In genomic region chr18:35121038-35121437, GRCh38 we compare ENCODE assay signal across 18 cellular contexts.
DNase-seq lines count a peak whose midpoint lies in the region; ATAC-seq, FAIRE-seq and TF ChIP-seq lines count a peak whose summit lies in the region.
"Had no signal": no experiment of that assay in that cellular context is flagged by ENCODE, and none has a peak within 500 bp of the region (broad histone marks: within the 10 kb centered on the region; RNA-seq: fewer than 3 reads in every experiment).

No MANE protein-coding gene starts in this region.

- no peak for FAIRE-seq in GM12891 (lab: Jason Lieb, UNC)

- H3K4me1 ChIP-seq in SJCRH30 = no peaks in the 10 kb centered on the region
- H3K4me1 ChIP-seq: BE2C, Caco-2 had no signal

- no peak for TF ChIP-seq CTCF in CD4-positive, alpha-beta T cell (IDR thresholded peaks at IDR 0.05)
- TF ChIP-seq CTCF in dorsolateral prefrontal cortex (IDR thresholded peaks at IDR 0.05 in 54 of 56, conservative IDR thresholded peaks at IDR 0.05 in 2 of 56; ENCODE audit: low read depth in 1 of 56, partially characterized antibody in 56 of 56) (no peak), progenitor cell of endocrine pancreas (IDR thresholded peaks at IDR 0.05; ENCODE audit: unreplicated experiment) (no peak)

- H3K27ac Mint-ChIP-seq in CD4-positive, alpha-beta T cell = peak overlapping the region; percentile 39
- H3K27ac Mint-ChIP-seq in progenitor cell of endocrine pancreas = peak overlapping the region; percentile 11

- H3K27ac ChIP-seq in CD4-positive, alpha-beta T cell (ENCODE audit: low read depth, low read length) = no peak overlapping the region
- H3K27ac ChIP-seq in dorsolateral prefrontal cortex = peak overlapping the region in 38 of 59 donors; percentile 4 to 98 (median 52)
- no peak overlapping the region for H3K27ac ChIP-seq in SJCRH30
- H3K27ac ChIP-seq: Peyer's patch had no signal

- CTCF ChIA-PET in CD4-positive, alpha-beta T cell (lab: Charles Lee) = interaction anchor here (1.8 kb wide), 1 partner anchor 92 kb away, joined by 6 read pairs; no protein-coding TSS in a partner anchor
- CTCF ChIA-PET in HEK293T (lab: Yijun Ruan, JAX) = interaction anchor here (0.6 to 1.3 kb wide), 3 partner anchors 9 to 699 kb away, joined by 3 to 4 read pairs (median 3); no protein-coding TSS in a partner anchor

- H3K27me3 ChIP-seq in CD4-positive, alpha-beta T cell (ENCODE audit: control insufficient read depth, insufficient read depth, low read length) = no peaks in the 10 kb centered on the region
- H3K27me3 ChIP-seq in dorsolateral prefrontal cortex = no peaks in the 10 kb centered on the region
- H3K27me3 ChIP-seq in SJCRH30 = no peaks in the 10 kb centered on the region
- H3K27me3 ChIP-seq: BE2C, Peyer's patch had no signal

- no peaks in the 10 kb centered on the region for H3K9me3 ChIP-seq in CD4-positive, alpha-beta T cell (ENCODE audit: control insufficient read depth, low read length)
- H3K9me3 ChIP-seq in SJCRH30 (replicated peaks) = no peaks in the 10 kb centered on the region
- H3K9me3 ChIP-seq: BE2C, Caco-2, Peyer's patch had no signal

- POLR2A ChIA-PET in CD4-positive, alpha-beta T cell (lab: Charles Lee) = no interaction called here
- POLR2A ChIA-PET in HEK293T (lab: Yijun Ruan, JAX) = no interaction called here

- intact Hi-C loops in CD4-positive, alpha-beta T cell (cut with DNase I, micrococcal nuclease) = loop anchor here in 1 of 2 experiments (2.0 to 5.0 kb wide), 2 partner anchors 14 to 94 kb away; no protein-coding TSS in a partner anchor
- intact Hi-C loops in dorsolateral prefrontal cortex (cut with DNase I) = no loop called here

- ATAC-seq in CD4-positive, alpha-beta T cell (ENCODE audit: poor library complexity) = no peak

- no peak overlapping the region for H3K4me3 ChIP-seq in dorsolateral prefrontal cortex
- H3K4me3 ChIP-seq in SJCRH30 = no peak overlapping the region
- H3K4me3 ChIP-seq: Peyer's patch had no signal

- TF ChIP-seq POLR2A in GM12891 (IDR thresholded peaks at IDR 0.05; ENCODE audit: low read depth, low read length) = no peak

- peaks cover 86% of the 10 kb centered on the region for H3K4me1 Mint-ChIP-seq in CD4-positive, alpha-beta T cell (ENCODE audit: low read depth)
- peaks cover 26% of the 10 kb centered on the region for H3K4me1 Mint-ChIP-seq in progenitor cell of endocrine pancreas (ENCODE audit: low read depth)

- H3K36me3 ChIP-seq in SJCRH30 = no peaks in the 10 kb centered on the region
- H3K36me3 ChIP-seq: BE2C, Peyer's patch had no signal

- no peak overlapping the region for H3K4me3 Mint-ChIP-seq in CD4-positive, alpha-beta T cell
- no peak overlapping the region for H3K4me3 Mint-ChIP-seq in progenitor cell of endocrine pancreas (ENCODE audit: low read depth)

- H3K36me3 Mint-ChIP-seq in CD4-positive, alpha-beta T cell (ENCODE audit: low read depth) = peaks cover 49% of the 10 kb centered on the region
- no peaks in the 10 kb centered on the region for H3K36me3 Mint-ChIP-seq in progenitor cell of endocrine pancreas (ENCODE audit: insufficient read depth)

- DNase-seq in CD4-positive, alpha-beta T cell = no peak
- DNase-seq in HEK293T (ENCODE audit: extremely low spot score) (no peak), dorsolateral prefrontal cortex (no peak), progenitor cell of endocrine pancreas (ENCODE audit: low spot score, unreplicated experiment) (no peak), SJCRH30 (no peak), retina (no peak), GM12891 (ENCODE audit: insufficient read length, low spot score) (no peak)
- DNase-seq: BE2C, Caco-2, DMS 273 treated with DMSO at 0.1 percent for 48 hours, H7, KG1, NCI-H1105, NCI-H146, NCI-H2029, NCI-H2227 treated with DMSO at 0.1 percent for 48 hours, NCI-H82, Peyer's patch had no signal

- H3K27me3 Mint-ChIP-seq in CD4-positive, alpha-beta T cell = no peaks in the 10 kb centered on the region
- H3K27me3 Mint-ChIP-seq in progenitor cell of endocrine pancreas = no peaks in the 10 kb centered on the region

- no peaks in the 10 kb centered on the region for H3K9me3 Mint-ChIP-seq in CD4-positive, alpha-beta T cell
- no peaks in the 10 kb centered on the region for H3K9me3 Mint-ChIP-seq in progenitor cell of endocrine pancreas (ENCODE audit: low read depth)

TF ChIP-seq in HEK293T, 16 proteins besides CTCF, POLR2A, EP300 and RAD21:
- TF ChIP-seq FOXM1 (IDR thresholded peaks at IDR 0.05; ENCODE audit: borderline replicate concordance) (no peak), BHLHE40 (IDR thresholded peaks at IDR 0.05; ENCODE audit: borderline replicate concordance) (no peak), PKNOX1 (IDR thresholded peaks at IDR 0.05) (peak; percentile 62), SUZ12 (IDR thresholded peaks at IDR 0.05) (no peak), L3MBTL2 (conservative IDR thresholded peaks at IDR 0.05) (no peak)

TF ChIP-seq in GM12891, 5 proteins besides CTCF, POLR2A, EP300 and RAD21:
- TF ChIP-seq TAF1 (IDR thresholded peaks at IDR 0.05; ENCODE audit: low read depth, low read length) = no peak

Comparison
In these comparisons a context has a peak if more than half of its experiments do, and no peak if none do; other contexts are left out.
1. H3K27ac ChIP-seq: peak in dorsolateral prefrontal cortex (38 of 59); none in CD4-positive, alpha-beta T cell (single experiment) and SJCRH30 (single experiment).